Comparison of ENCODE assay signal across 15 cellular contexts in the genomic region with DNA sequence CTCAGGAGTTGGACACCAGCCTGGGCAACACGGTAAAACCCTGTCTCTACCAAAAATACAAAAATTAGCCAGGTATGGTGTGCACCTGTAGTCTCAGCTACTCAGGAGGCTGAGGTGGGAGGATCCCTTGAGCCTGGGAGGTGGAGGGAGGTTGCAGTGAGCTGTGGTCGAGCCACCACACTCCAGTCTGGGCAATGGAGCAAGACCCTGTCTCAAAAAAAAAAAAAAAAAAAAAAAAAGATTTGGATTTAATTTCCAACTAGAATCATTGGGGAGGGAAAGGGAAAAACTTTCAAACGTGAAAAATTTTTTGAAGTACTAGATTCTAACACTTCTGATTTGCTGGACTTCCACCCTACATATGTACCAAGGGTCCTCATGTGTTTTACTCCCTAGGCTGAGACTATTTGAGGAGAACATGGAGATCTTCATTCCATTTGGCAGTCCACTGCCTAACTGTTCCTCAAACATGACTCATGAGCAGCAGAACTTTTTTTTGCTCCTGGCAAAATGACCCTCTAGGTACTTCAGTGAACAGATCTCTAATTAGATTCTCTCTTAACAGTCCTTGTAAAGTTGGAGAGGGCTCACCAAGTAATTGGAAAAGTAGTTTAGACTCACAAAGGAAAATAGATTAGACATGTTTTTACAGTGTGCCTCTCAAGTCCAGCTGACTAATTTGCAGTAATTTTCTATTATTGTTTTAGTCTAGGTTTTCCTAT.
DNase-seq lines count a peak whose midpoint lies in the region; ATAC-seq and TF ChIP-seq lines count a peak whose summit lies in the region.
"Had no signal": no experiment of that assay in that cellular context is flagged by ENCODE, and none has a peak within 500 bp of the region (broad histone marks: within the 10 kb centered on the region; RNA-seq: fewer than 3 reads in every experiment).

No MANE protein-coding gene starts in this region.

- ATAC-seq in GM21390 (IDR thresholded peaks at IDR 0.05; ENCODE audit: unreplicated experiment) = no peak
- ATAC-seq: activated T-helper 17 cell treated with anti-CD3 and anti-CD28 coated beads, Interleukin-2, amount 50 U/mL, for 72 hours; psoas muscle; stimulated activated memory B cell treated with anti-CD40 and anti-IgM and Interleukin-4, amounts not matched to agents 10 μg/mL and 1 μg/mL and 100 μg/mL, for 72 hours had no signal

- no peaks in the 10 kb centered on the region for H3K36me3 ChIP-seq in HEK293 (ENCODE audit: control insufficient read depth in 2 of 2, insufficient read depth in 1 of 2, low read length in 2 of 2)
- H3K36me3 ChIP-seq: BE2C had no signal

- DNase-seq in AG08396 (ENCODE audit: low spot score) (peak; percentile 18), amniotic epithelial cell (ENCODE audit: low read depth) (peak; percentile 21), glomerular endothelial cell (ENCODE audit: extremely low read depth, low read depth, low spot score) (peak; percentile 18), NCI-H1092 (lab: John Stamatoyannopoulos, UW) (no peak), anterior cingulate cortex (lab: John Stamatoyannopoulos, UW) (no peak), activated gamma-delta T cell (lab: John Stamatoyannopoulos, UW) (no peak)
- DNase-seq: activated CD4-positive, alpha-beta T cell treated with anti-CD3 and anti-CD28 coated beads, Interleukin-2, amount 50 U/mL, for 4 hours; BE2C; caudate nucleus; KBM-7; psoas muscle had no signal

- POLR2A ChIA-PET in HEK293 (lab: Yijun Ruan, JAX) = no interaction called here

- H3K27ac ChIP-seq in HEK293 (ENCODE audit: extremely low read depth, low read depth, low read length) = no peak overlapping the region
- H3K27ac ChIP-seq: psoas muscle had no signal

- H3K4me1 ChIP-seq in HEK293 (ENCODE audit: control insufficient read depth, insufficient read depth, low read length) = peaks cover 8% of the 10 kb centered on the region; the same call in 1 of the 2 replicates
- H3K4me1 ChIP-seq: BE2C, psoas muscle had no signal

- CTCF ChIA-PET in HEK293 (lab: Yijun Ruan, JAX) = interaction anchor here (0.9 kb wide), 1 partner anchor 10 kb away, joined by 3 read pairs; no protein-coding TSS in a partner anchor

- H3K9me3 ChIP-seq in HEK293 (ENCODE audit: control insufficient read depth, insufficient read depth, low read depth, low read length) = no peaks in the 10 kb centered on the region
- H3K9me3 ChIP-seq: BE2C, psoas muscle had no signal

- TF ChIP-seq CTCF in HEK293 (tag by site-specific recombination; IDR thresholded peaks at IDR 0.05) = no peak

- H3K4me3 ChIP-seq in HEK293 (ENCODE audit: low read depth, low read length) = no peak overlapping the region
- H3K4me3 ChIP-seq: psoas muscle had no signal

TF ChIP-seq in HEK293, 187 proteins besides CTCF, POLR2A, EP300 and RAD21 (continues in another document):
- TF ChIP-seq ZNF837 (tag by site-specific recombination; IDR thresholded peaks at IDR 0.05) = no peak
- no peak for TF ChIP-seq ZNF223 (tag by site-specific recombination; IDR thresholded peaks at IDR 0.05)
- TF ChIP-seq FEZF1 (tag by site-specific recombination; IDR thresholded peaks at IDR 0.05) = peak; percentile 73
- TF ChIP-seq, protein P1, sequence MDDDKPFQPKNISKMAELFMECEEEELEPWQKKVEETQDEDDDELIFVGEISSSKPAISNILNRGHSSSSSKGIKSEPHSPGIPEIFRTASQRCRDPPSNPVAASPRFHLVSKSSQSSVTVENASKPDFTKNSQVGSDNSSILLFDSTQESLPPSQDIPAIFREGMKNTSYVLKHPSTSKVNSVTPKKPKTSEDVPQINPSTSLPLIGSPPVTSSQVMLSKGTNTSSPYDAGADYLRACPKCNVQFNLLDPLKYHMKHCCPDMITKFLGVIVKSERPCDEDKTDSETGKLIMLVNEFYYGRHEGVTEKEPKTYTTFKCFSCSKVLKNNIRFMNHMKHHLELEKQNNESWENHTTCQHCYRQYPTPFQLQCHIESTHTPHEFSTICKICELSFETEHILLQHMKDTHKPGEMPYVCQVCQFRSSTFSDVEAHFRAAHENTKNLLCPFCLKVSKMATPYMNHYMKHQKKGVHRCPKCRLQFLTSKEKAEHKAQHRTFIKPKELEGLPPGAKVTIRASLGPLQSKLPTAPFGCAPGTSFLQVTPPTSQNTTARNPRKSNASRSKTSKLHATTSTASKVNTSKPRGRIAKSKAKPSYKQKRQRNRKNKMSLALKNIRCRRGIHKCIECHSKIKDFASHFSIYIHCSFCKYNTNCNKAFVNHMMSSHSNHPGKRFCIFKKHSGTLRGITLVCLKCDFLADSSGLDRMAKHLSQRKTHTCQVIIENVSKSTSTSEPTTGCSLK (tag by site-specific recombination; IDR thresholded peaks at IDR 0.05) = no peak
- TF ChIP-seq, protein P2, sequence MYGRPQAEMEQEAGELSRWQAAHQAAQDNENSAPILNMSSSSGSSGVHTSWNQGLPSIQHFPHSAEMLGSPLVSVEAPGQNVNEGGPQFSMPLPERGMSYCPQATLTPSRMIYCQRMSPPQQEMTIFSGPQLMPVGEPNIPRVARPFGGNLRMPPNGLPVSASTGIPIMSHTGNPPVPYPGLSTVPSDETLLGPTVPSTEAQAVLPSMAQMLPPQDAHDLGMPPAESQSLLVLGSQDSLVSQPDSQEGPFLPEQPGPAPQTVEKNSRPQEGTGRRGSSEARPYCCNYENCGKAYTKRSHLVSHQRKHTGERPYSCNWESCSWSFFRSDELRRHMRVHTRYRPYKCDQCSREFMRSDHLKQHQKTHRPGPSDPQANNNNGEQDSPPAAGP (tag by site-specific recombination; IDR thresholded peaks at IDR 0.05) = no peak
- TF ChIP-seq ZNF776 (tag by site-specific recombination; IDR thresholded peaks at IDR 0.05; ENCODE audit: borderline replicate concordance) = no peak
- TF ChIP-seq ZFP69B (tag by site-specific recombination; IDR thresholded peaks at IDR 0.05) = no peak
- TF ChIP-seq, protein P3, sequence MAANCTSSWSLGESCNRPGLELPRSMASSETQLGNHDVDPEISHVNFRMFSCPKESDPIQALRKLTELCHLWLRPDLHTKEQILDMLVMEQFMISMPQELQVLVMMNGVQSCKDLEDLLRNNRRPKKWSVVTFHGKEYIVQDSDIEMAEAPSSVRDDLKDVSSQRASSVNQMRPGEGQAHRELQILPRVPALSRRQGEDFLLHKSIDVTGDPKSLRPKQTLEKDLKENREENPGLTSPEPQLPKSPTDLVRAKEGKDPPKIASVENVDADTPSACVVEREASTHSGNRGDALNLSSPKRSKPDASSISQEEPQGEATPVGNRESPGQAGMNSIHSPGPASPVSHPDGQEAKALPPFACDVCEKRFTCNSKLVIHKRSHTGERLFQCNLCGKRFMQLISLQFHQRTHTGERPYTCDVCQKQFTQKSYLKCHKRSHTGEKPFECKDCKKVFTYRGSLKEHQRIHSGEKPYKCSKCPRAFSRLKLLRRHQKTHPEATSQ (tag by site-specific recombination; IDR thresholded peaks at IDR 0.05) = no peak
- no peak for TF ChIP-seq GFI1B (tag by site-specific recombination; IDR thresholded peaks at IDR 0.05)
- TF ChIP-seq, protein P4, sequence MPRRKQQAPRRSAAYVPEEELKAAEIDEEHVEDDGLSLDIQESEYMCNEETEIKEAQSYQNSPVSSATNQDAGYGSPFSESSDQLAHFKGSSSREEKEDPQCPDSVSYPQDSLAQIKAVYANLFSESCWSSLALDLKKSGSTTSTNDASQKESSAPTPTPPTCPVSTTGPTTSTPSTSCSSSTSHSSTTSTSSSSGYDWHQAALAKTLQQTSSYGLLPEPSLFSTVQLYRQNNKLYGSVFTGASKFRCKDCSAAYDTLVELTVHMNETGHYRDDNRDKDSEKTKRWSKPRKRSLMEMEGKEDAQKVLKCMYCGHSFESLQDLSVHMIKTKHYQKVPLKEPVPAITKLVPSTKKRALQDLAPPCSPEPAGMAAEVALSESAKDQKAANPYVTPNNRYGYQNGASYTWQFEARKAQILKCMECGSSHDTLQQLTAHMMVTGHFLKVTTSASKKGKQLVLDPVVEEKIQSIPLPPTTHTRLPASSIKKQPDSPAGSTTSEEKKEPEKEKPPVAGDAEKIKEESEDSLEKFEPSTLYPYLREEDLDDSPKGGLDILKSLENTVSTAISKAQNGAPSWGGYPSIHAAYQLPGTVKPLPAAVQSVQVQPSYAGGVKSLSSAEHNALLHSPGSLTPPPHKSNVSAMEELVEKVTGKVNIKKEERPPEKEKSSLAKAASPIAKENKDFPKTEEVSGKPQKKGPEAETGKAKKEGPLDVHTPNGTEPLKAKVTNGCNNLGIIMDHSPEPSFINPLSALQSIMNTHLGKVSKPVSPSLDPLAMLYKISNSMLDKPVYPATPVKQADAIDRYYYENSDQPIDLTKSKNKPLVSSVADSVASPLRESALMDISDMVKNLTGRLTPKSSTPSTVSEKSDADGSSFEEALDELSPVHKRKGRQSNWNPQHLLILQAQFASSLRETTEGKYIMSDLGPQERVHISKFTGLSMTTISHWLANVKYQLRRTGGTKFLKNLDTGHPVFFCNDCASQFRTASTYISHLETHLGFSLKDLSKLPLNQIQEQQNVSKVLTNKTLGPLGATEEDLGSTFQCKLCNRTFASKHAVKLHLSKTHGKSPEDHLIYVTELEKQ (tag by site-specific recombination; IDR thresholded peaks at IDR 0.05; ENCODE audit: borderline replicate concordance) = peak; percentile 41; the same call in 1 of the 2 replicates
- no peak for TF ChIP-seq GLI4 (tag by site-specific recombination; IDR thresholded peaks at IDR 0.05)
- TF ChIP-seq ZNF248 (tag by site-specific recombination; IDR thresholded peaks at IDR 0.05) = no peak
- TF ChIP-seq ZNF292 (tag by site-specific recombination; IDR thresholded peaks at IDR 0.05; ENCODE audit: borderline replicate concordance, low read depth) = no peak
- no peak for TF ChIP-seq PRDM1 (tag by site-specific recombination; IDR thresholded peaks at IDR 0.05)
- TF ChIP-seq ZNF174 (tag by site-specific recombination; IDR thresholded peaks at IDR 0.05) = no peak
- no peak for TF ChIP-seq ZNF391 (tag by site-specific recombination; IDR thresholded peaks at IDR 0.05; ENCODE audit: borderline replicate concordance, low read depth)
- no peak for TF ChIP-seq SCRT2 (tag by site-specific recombination; IDR thresholded peaks at IDR 0.05)
- no peak for TF ChIP-seq ZNF37A (tag by site-specific recombination; IDR thresholded peaks at IDR 0.05)
- peak; percentile 60; the same call in 1 of the 2 replicates for TF ChIP-seq OSR2 (tag by site-specific recombination; IDR thresholded peaks at IDR 0.05)
- no peak for TF ChIP-seq ZBTB8A (tag by site-specific recombination; IDR thresholded peaks at IDR 0.05)
- no peak for TF ChIP-seq MEIS1 (CRISPR knock-in tag; IDR thresholded peaks at IDR 0.05; ENCODE audit: borderline replicate concordance)
- TF ChIP-seq EGR2 (tag by site-specific recombination; IDR thresholded peaks at IDR 0.05; ENCODE audit: low read depth) = no peak
- no peak for TF ChIP-seq ZNF600 (tag by site-specific recombination; IDR thresholded peaks at IDR 0.05)

Comparison
In these comparisons a context has a peak if more than half of its experiments do, and no peak if none do; other contexts are left out.
1. DNase-seq: peak in AG08396 (single experiment), amniotic epithelial cell (single experiment) and glomerular endothelial cell (single experiment); none in NCI-H1092 (single experiment), anterior cingulate cortex (0 of 58) and activated gamma-delta T cell (single experiment).